10 cellular contexts compared by ENCODE assay signal in the genomic region with DNA sequence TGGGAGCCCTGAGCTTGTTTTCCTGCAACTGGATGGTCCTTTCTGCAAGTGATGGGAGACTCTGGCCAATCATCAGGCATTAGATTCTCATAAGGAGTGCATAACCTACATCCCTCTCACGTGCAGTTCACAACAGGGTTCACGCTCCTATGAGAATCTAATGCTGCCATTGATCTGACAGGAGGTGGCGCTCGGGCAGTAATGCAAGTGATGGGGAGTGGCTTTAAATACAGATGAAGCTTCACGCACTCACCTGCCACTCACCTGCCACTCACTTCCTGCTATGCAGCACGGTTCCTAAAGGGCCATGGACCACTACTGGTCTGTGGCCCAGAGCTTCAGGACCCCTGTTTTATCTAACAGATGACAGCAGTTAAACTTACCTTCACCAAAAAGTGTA. TPM values are rescaled to one million over a fixed set of nuclear protein-coding genes. Genes with fewer than 3 reads are reported as not detected.
DNase-seq lines count a peak whose midpoint lies in the region; ATAC-seq and TF ChIP-seq lines count a peak whose summit lies in the region.
"Had no signal": no experiment of that assay in that cellular context is flagged by ENCODE, and none has a peak within 500 bp of the region (broad histone marks: within the 10 kb centered on the region; RNA-seq: fewer than 3 reads in every experiment).

No MANE protein-coding gene starts in this region.

- H3K27me3 ChIP-seq in colonic mucosa, result no peaks in the 10 kb centered on the region
- H3K27me3 ChIP-seq in MG63, result no peaks in the 10 kb centered on the region
- H3K27me3 ChIP-seq: neutrophil had no signal

- TF ChIP-seq CTCF in colonic mucosa (IDR thresholded peaks at IDR 0.05), result no peak

- no peak overlapping the region for H3K9ac ChIP-seq in colonic mucosa (ENCODE audit: low read depth in 2 of 2, low read length in 2 of 2)

- H3K27ac ChIP-seq in colonic mucosa, result no peak overlapping the region
- H3K27ac ChIP-seq: neutrophil had no signal

- no peak for ATAC-seq in activated naive CD8-positive, alpha-beta T cell treated with anti-CD3 and anti-CD28 coated beads, Interleukin-2, amount 50 U/mL, for 24 hours
- no peak for ATAC-seq in stimulated activated naive B cell treated with anti-CD40 and anti-IgM and Interleukin-4, amounts not matched to agents 10 μg/mL and 1 μg/mL and 100 μg/mL, for 72 hours (replicated peaks)

- H3K4me3 Mint-ChIP-seq in activated naive CD8-positive, alpha-beta T cell, result no peak overlapping the region
- no peak overlapping the region for H3K4me3 Mint-ChIP-seq in activated naive CD8-positive, alpha-beta T cell treated with anti-CD3 and anti-CD28 coated beads, Interleukin-2, amount 50 U/mL, for 24 hours
- H3K4me3 Mint-ChIP-seq in activated CD4-positive, alpha-beta T cell treated with anti-CD3 and anti-CD28 coated beads, Interleukin-2, amount 10 ng/mL, durations not matched to agents 24 days and 14 days, result no peak overlapping the region
- no peak overlapping the region for H3K4me3 Mint-ChIP-seq in stimulated activated naive B cell treated with anti-CD40 and anti-IgM and Interleukin-4, amounts not matched to agents 10 μg/mL and 1 μg/mL and 100 μg/mL, for 72 hours

- no peaks in the 10 kb centered on the region for H3K4me1 ChIP-seq in colonic mucosa

- H3K4me3 ChIP-seq in colonic mucosa (no peak overlapping the region), MG63 (no peak overlapping the region)

- H3K27me3 Mint-ChIP-seq in activated naive CD8-positive, alpha-beta T cell, result no peaks in the 10 kb centered on the region
- H3K27me3 Mint-ChIP-seq in activated naive CD8-positive, alpha-beta T cell treated with anti-CD3 and anti-CD28 coated beads, Interleukin-2, amount 50 U/mL, for 24 hours, result no peaks in the 10 kb centered on the region
- no peaks in the 10 kb centered on the region for H3K27me3 Mint-ChIP-seq in activated CD4-positive, alpha-beta T cell treated with anti-CD3 and anti-CD28 coated beads, Interleukin-2, amount 10 ng/mL, durations not matched to agents 24 days and 14 days
- no peaks in the 10 kb centered on the region for H3K27me3 Mint-ChIP-seq in stimulated activated naive B cell treated with anti-CD40 and anti-IgM and Interleukin-4, amounts not matched to agents 10 μg/mL and 1 μg/mL and 100 μg/mL, for 72 hours

- H3K9me3 ChIP-seq in colonic mucosa (no peaks in the 10 kb centered on the region), MG63 (no peaks in the 10 kb centered on the region)
- H3K9me3 ChIP-seq: neutrophil had no signal

- H3K4me1 Mint-ChIP-seq in activated naive CD8-positive, alpha-beta T cell (ENCODE audit: low read depth), result peaks cover 40% of the 10 kb centered on the region
- H3K4me1 Mint-ChIP-seq in activated naive CD8-positive, alpha-beta T cell treated with anti-CD3 and anti-CD28 coated beads, Interleukin-2, amount 50 U/mL, for 24 hours, result peaks cover 30% of the 10 kb centered on the region
- H3K4me1 Mint-ChIP-seq in activated CD4-positive, alpha-beta T cell treated with anti-CD3 and anti-CD28 coated beads, Interleukin-2, amount 10 ng/mL, durations not matched to agents 24 days and 14 days, result peaks cover 24% of the 10 kb centered on the region
- peaks cover 8 to 12% of the 10 kb centered on the region in 2 donors for H3K4me1 Mint-ChIP-seq in stimulated activated naive B cell treated with anti-CD40 and anti-IgM and Interleukin-4, amounts not matched to agents 10 μg/mL and 1 μg/mL and 100 μg/mL, for 72 hours

- H3K36me3 ChIP-seq in colonic mucosa (no peaks in the 10 kb centered on the region), MG63 (peaks cover 12% of the 10 kb centered on the region; the same call in 1 of the 2 replicates)

- H3K36me3 Mint-ChIP-seq in activated naive CD8-positive, alpha-beta T cell, result peaks cover 6% of the 10 kb centered on the region
- H3K36me3 Mint-ChIP-seq in activated naive CD8-positive, alpha-beta T cell treated with anti-CD3 and anti-CD28 coated beads, Interleukin-2, amount 50 U/mL, for 24 hours (ENCODE audit: low read depth), result peaks cover 7% of the 10 kb centered on the region
- H3K36me3 Mint-ChIP-seq in activated CD4-positive, alpha-beta T cell treated with anti-CD3 and anti-CD28 coated beads, Interleukin-2, amount 10 ng/mL, durations not matched to agents 24 days and 14 days (ENCODE audit: low read depth), result peaks cover 19% of the 10 kb centered on the region
- H3K36me3 Mint-ChIP-seq in stimulated activated naive B cell treated with anti-CD40 and anti-IgM and Interleukin-4, amounts not matched to agents 10 μg/mL and 1 μg/mL and 100 μg/mL, for 72 hours, result peaks cover 0 to 12% of the 10 kb centered on the region in 2 donors

- intact Hi-C loops in activated CD4-positive, alpha-beta T cell treated with anti-CD3 and anti-CD28 coated beads, Interleukin-2, amount 10 ng/mL, durations not matched to agents 24 days and 14 days (cut with micrococcal nuclease), result no loop called here
- intact Hi-C loops in colonic mucosa (cut with DNase I), result no loop called here

- H3K27ac Mint-ChIP-seq in activated naive CD8-positive, alpha-beta T cell, result peak overlapping the region; percentile 77
- no peak overlapping the region for H3K27ac Mint-ChIP-seq in activated naive CD8-positive, alpha-beta T cell treated with anti-CD3 and anti-CD28 coated beads, Interleukin-2, amount 50 U/mL, for 24 hours
- no peak overlapping the region for H3K27ac Mint-ChIP-seq in activated CD4-positive, alpha-beta T cell treated with anti-CD3 and anti-CD28 coated beads, Interleukin-2, amount 10 ng/mL, durations not matched to agents 24 days and 14 days
- peak overlapping the region; percentile 31 for H3K27ac Mint-ChIP-seq in stimulated activated naive B cell treated with anti-CD40 and anti-IgM and Interleukin-4, amounts not matched to agents 10 μg/mL and 1 μg/mL and 100 μg/mL, for 72 hours

- no peaks in the 10 kb centered on the region for H3K9me3 Mint-ChIP-seq in activated naive CD8-positive, alpha-beta T cell (ENCODE audit: low read depth)
- no peaks in the 10 kb centered on the region for H3K9me3 Mint-ChIP-seq in activated naive CD8-positive, alpha-beta T cell treated with anti-CD3 and anti-CD28 coated beads, Interleukin-2, amount 50 U/mL, for 24 hours
- H3K9me3 Mint-ChIP-seq in activated CD4-positive, alpha-beta T cell treated with anti-CD3 and anti-CD28 coated beads, Interleukin-2, amount 10 ng/mL, durations not matched to agents 24 days and 14 days, result no peaks in the 10 kb centered on the region
- no peaks in the 10 kb centered on the region for H3K9me3 Mint-ChIP-seq in stimulated activated naive B cell treated with anti-CD40 and anti-IgM and Interleukin-4, amounts not matched to agents 10 μg/mL and 1 μg/mL and 100 μg/mL, for 72 hours

- DNase-seq in activated naive CD8-positive, alpha-beta T cell treated with anti-CD3 and anti-CD28 coated beads, Interleukin-2, amount 50 U/mL, for 24 hours, result no peak
- DNase-seq in activated CD4-positive, alpha-beta T cell treated with anti-CD3 and anti-CD28 coated beads, Interleukin-2, amount 10 ng/mL, durations not matched to agents 24 days and 14 days, result peak; percentile 66
- DNase-seq in colonic mucosa (peak; percentile 29), NCI-H187 (lab: John Stamatoyannopoulos, UW) (no peak), germinal center (ENCODE audit: low spot score) (no peak), MG63 (no peak)
- no peak for DNase-seq in stimulated activated naive B cell treated with anti-CD40 and anti-IgM and Interleukin-4, amounts not matched to agents 10 μg/mL and 1 μg/mL and 100 μg/mL, for 72 hours
- DNase-seq: NCI-H524 treated with DMSO at 0.1 percent for 48 hours had no signal

RNA-seq across cellular contexts. Expression of a gene that starts 21.4 kb away (rescaled TPM):
- total RNA-seq in activated CD4-positive, alpha-beta T cell treated with anti-CD3 and anti-CD28 coated beads, Interleukin-2, amount 10 ng/mL, durations not matched to agents 24 days and 14 days, result 28.5 and 28.6 TPM in 2 replicates
- 10 to 100 TPM; 17.0 to 18.5 TPM for total RNA-seq in colonic mucosa
- 11.2 and 12.7 TPM in 2 replicates for total RNA-seq in MG63 (2014; rRNA removed; shearing (Covaris generic); ENCODE audit: low replicate concordance)

RNA-seq across cellular contexts. Expression of a gene that starts 46.7 kb away (rescaled TPM):
- total RNA-seq in activated CD4-positive, alpha-beta T cell treated with anti-CD3 and anti-CD28 coated beads, Interleukin-2, amount 10 ng/mL, durations not matched to agents 24 days and 14 days, result 67.6 and 81.9 TPM in 2 replicates
- total RNA-seq in colonic mucosa, result 10 to 100 TPM; 11.8 to 40.4 TPM
- total RNA-seq in MG63 (2014; rRNA removed; shearing (Covaris generic); ENCODE audit: low replicate concordance), result 201 and 243 TPM in 2 replicates

RNA-seq across cellular contexts. Expression of a gene that starts 53.1 kb away (rescaled TPM):
- total RNA-seq in activated CD4-positive, alpha-beta T cell treated with anti-CD3 and anti-CD28 coated beads, Interleukin-2, amount 10 ng/mL, durations not matched to agents 24 days and 14 days, result 21.1 and 23.9 TPM in 2 replicates
- 10 to 100 TPM; 28.0 to 32.4 TPM for total RNA-seq in colonic mucosa
- total RNA-seq in MG63 (2014; rRNA removed; shearing (Covaris generic); ENCODE audit: low replicate concordance), result 17.9 and 62.3 TPM in 2 replicates

Comparison
In these comparisons a context has a peak if more than half of its experiments do, and no peak if none do; other contexts are left out.
1. H3K27ac Mint-ChIP-seq: peak in activated naive CD8-positive, alpha-beta T cell (single experiment) and stimulated activated naive B cell treated with anti-CD40 and anti-IgM and Interleukin-4, amounts not matched to agents 10 μg/mL and 1 μg/mL and 100 μg/mL, for 72 hours (single experiment); none in activated naive CD8-positive, alpha-beta T cell treated with anti-CD3 and anti-CD28 coated beads, Interleukin-2, amount 50 U/mL, for 24 hours (single experiment) and activated CD4-positive, alpha-beta T cell treated with anti-CD3 and anti-CD28 coated beads, Interleukin-2, amount 10 ng/mL, durations not matched to agents 24 days and 14 days (single experiment).
2. DNase-seq: peak in activated CD4-positive, alpha-beta T cell treated with anti-CD3 and anti-CD28 coated beads, Interleukin-2, amount 10 ng/mL, durations not matched to agents 24 days and 14 days (single experiment) and colonic mucosa (single experiment); none in activated naive CD8-positive, alpha-beta T cell treated with anti-CD3 and anti-CD28 coated beads, Interleukin-2, amount 50 U/mL, for 24 hours (single experiment), stimulated activated naive B cell treated with anti-CD40 and anti-IgM and Interleukin-4, amounts not matched to agents 10 μg/mL and 1 μg/mL and 100 μg/mL, for 72 hours (single experiment), NCI-H187 (0 of 2), germinal center (single experiment) and MG63 (single experiment).